Comparison of ENCODE assay signal across 14 cellular contexts in genomic region chr10:103564116-103564501, GRCh38.
DNase-seq lines count a peak whose midpoint lies in the region; ATAC-seq, FAIRE-seq and TF ChIP-seq lines count a peak whose summit lies in the region.
"Had no signal": no experiment of that assay in that cellular context is flagged by ENCODE, and none has a peak within 500 bp of the region (broad histone marks: within the 10 kb centered on the region; RNA-seq: fewer than 3 reads in every experiment).

No MANE protein-coding gene starts in this region.

- ATAC-seq in DND-41 (ENCODE audit: insufficient read depth, low read depth) = peak; percentile 39; the same call in 2 of the 3 replicates
- peak; percentile 54 for ATAC-seq in body of pancreas
- ATAC-seq in pancreas = peak; percentile 22 to 42 (median 37)
- ATAC-seq in effector memory CD8-positive, alpha-beta T cell (replicated peaks) = no peak
- ATAC-seq in HepG2 = no peak; the same call in 2 of the 3 replicates

- no peaks in the 10 kb centered on the region for H3K9me3 Mint-ChIP-seq in effector memory CD8-positive, alpha-beta T cell

- H3K4me3 ChIP-seq in DND-41 (ENCODE audit: low read depth in 1 of 2, low read length in 2 of 2) (no peak overlapping the region), body of pancreas (no peak overlapping the region), pancreas (no peak overlapping the region), HepG2 (replicated peaks in 1 of 3; ENCODE audit: insufficient read depth in 1 of 3, low read depth in 2 of 3, low read length in 3 of 3) (no peak overlapping the region)

- H3K27ac ChIP-seq in DND-41 (ENCODE audit: low read length) = no peak overlapping the region
- peak overlapping the region in 3 of 4 donors; percentile 9 to 60 (median 46) for H3K27ac ChIP-seq in body of pancreas
- H3K27ac ChIP-seq in pancreas = peak overlapping the region in 2 of 4 donors; percentile 22 to 50
- no peak overlapping the region for H3K27ac ChIP-seq in HepG2 (ENCODE audit: extremely low read length, insufficient read depth, low read length)
- H3K27ac ChIP-seq: HL-60 had no signal

- TF ChIP-seq EP300 in HepG2 (IDR thresholded peaks at IDR 0.05; ENCODE audit: low read depth in 2 of 2, low read length in 2 of 2) (no peak), HepG2 (CRISPR knock-in tag; IDR thresholded peaks at IDR 0.05; ENCODE audit: borderline replicate concordance) (no peak)

- no peak overlapping the region for H3K27ac Mint-ChIP-seq in effector memory CD8-positive, alpha-beta T cell

- no peaks in the 10 kb centered on the region for H3K4me1 Mint-ChIP-seq in effector memory CD8-positive, alpha-beta T cell (ENCODE audit: low read depth in 2 of 2)

- CTCF ChIA-PET in HepG2 (lab: Yijun Ruan, JAX; ENCODE audit: low intra/inter-chr PET ratio, low total read pairs) = no interaction called here

- TF ChIP-seq CTCF in DND-41 (IDR thresholded peaks at IDR 0.05; ENCODE audit: borderline replicate concordance, extremely low read depth, low read length, poor library complexity, severe bottlenecking) = no peak
- no peak for TF ChIP-seq CTCF in body of pancreas (IDR thresholded peaks at IDR 0.05)
- TF ChIP-seq CTCF in pancreas (IDR thresholded peaks at IDR 0.05) = no peak
- TF ChIP-seq CTCF in HepG2 (CRISPR knock-in tag; IDR thresholded peaks at IDR 0.05) = no peak

- H3K4me1 ChIP-seq in DND-41 (ENCODE audit: insufficient read depth, low read length) = no peaks in the 10 kb centered on the region
- peaks cover 31% of the 10 kb centered on the region for H3K4me1 ChIP-seq in body of pancreas
- H3K4me1 ChIP-seq in pancreas = no peaks in the 10 kb centered on the region
- H3K4me1 ChIP-seq in HepG2 (ENCODE audit: insufficient read depth, low read length) = peaks cover 8% of the 10 kb centered on the region; the same call in 1 of the 2 replicates

- TF ChIP-seq RAD21 in HepG2 (CRISPR knock-in tag; IDR thresholded peaks at IDR 0.05) = no peak

- H3K36me3 ChIP-seq in DND-41 (ENCODE audit: insufficient read depth, low read length) (no peaks in the 10 kb centered on the region), body of pancreas (replicated peaks in 1 of 2; ENCODE audit: insufficient read depth in 1 of 2, low read depth in 2 of 2) (no peaks in the 10 kb centered on the region), pancreas (no peaks in the 10 kb centered on the region), HepG2 (replicated peaks in 1 of 2; ENCODE audit: control insufficient read depth in 1 of 2, insufficient read depth in 2 of 2, low read length in 2 of 2) (no peaks in the 10 kb centered on the region)

- H3K36me3 Mint-ChIP-seq in effector memory CD8-positive, alpha-beta T cell (ENCODE audit: insufficient read depth) = no peaks in the 10 kb centered on the region

- H3K4me2 ChIP-seq in DND-41 (ENCODE audit: insufficient read depth, low read length) (no peak overlapping the region), HepG2 (ENCODE audit: low read depth, low read length) (no peak overlapping the region)

- H4K20me1 ChIP-seq in DND-41 (ENCODE audit: insufficient read depth, low read length) = no peaks in the 10 kb centered on the region
- H4K20me1 ChIP-seq in HepG2 (ENCODE audit: insufficient read depth, low read length) = no peaks in the 10 kb centered on the region

- no peak for DNase-seq in DND-41
- DNase-seq in NCI-H226 = peak; percentile 6
- no peak for DNase-seq in body of pancreas
- peak in 1 of 6 donors; percentile 58 for DNase-seq in pancreas
- DNase-seq in middle frontal gyrus (ENCODE audit: extremely low spot score, low spot score) = no peak
- no peak for DNase-seq in Kasumi-1 (lab: John Stamatoyannopoulos, UW)
- DNase-seq in effector memory CD8-positive, alpha-beta T cell = no peak
- DNase-seq in HepG2 (ENCODE audit: low spot score) = no peak
- DNase-seq: COR-L47, NCI-H1436, NCI-H2029 treated with DMSO at 0.1 percent for 48 hours, NCI-H524, SIG-M5 had no signal

- H3K79me2 ChIP-seq in DND-41 (ENCODE audit: insufficient read depth, low read length) = no peaks in the 10 kb centered on the region
- H3K79me2 ChIP-seq in HepG2 (ENCODE audit: insufficient read depth, low read length) = no peaks in the 10 kb centered on the region

- BruUV-seq in HepG2 (replicated peaks; lab: Mats Ljungman, UMichigan) = no TSS peak

- H2AFZ ChIP-seq in DND-41 (ENCODE audit: low read depth, low read length) = no peak overlapping the region
- H2AFZ ChIP-seq in HepG2 (ENCODE audit: low read length) = no peak overlapping the region

- intact Hi-C loops in body of pancreas (cut with DNase I) = no loop called here
- intact Hi-C loops in pancreas (cut with DNase I) = no loop called here
- intact Hi-C loops in HepG2 (cut with micrococcal nuclease; ENCODE audit: unreplicated experiment) = no loop called here

- POLR2A ChIA-PET in HepG2 (lab: Yijun Ruan, JAX) = no interaction called here

- H3K27me3 Mint-ChIP-seq in effector memory CD8-positive, alpha-beta T cell = peaks cover 9 to 61% of the 10 kb centered on the region in 2 donors

- H3K9me3 ChIP-seq in DND-41 (ENCODE audit: insufficient read depth, low read length, severe bottlenecking) (no peaks in the 10 kb centered on the region), body of pancreas (peaks cover 0 to 5% (median 0%) of the 10 kb centered on the region in 3 donors), pancreas (no peaks in the 10 kb centered on the region), HepG2 (ENCODE audit: low read length) (no peaks in the 10 kb centered on the region)

- FAIRE-seq in pancreas (lab: Jason Lieb, UNC) = no peak
- no peak for FAIRE-seq in HepG2 (lab: Jason Lieb, UNC)

- H3K4me3 Mint-ChIP-seq in effector memory CD8-positive, alpha-beta T cell = no peak overlapping the region

- in situ Hi-C loops in HepG2 (cut with HindIII; ENCODE audit: extremely low pct_ligation_motif_present, low pct_unique_long_range_greater_than_20kb) = no loop called here

- peaks cover 5% of the 10 kb centered on the region for H3K27me3 ChIP-seq in DND-41 (ENCODE audit: insufficient read depth, low read length, poor library complexity)
- no peaks in the 10 kb centered on the region for H3K27me3 ChIP-seq in body of pancreas
- no peaks in the 10 kb centered on the region for H3K27me3 ChIP-seq in pancreas
- H3K27me3 ChIP-seq in HepG2 (ENCODE audit: control insufficient read depth in 1 of 2, insufficient read depth in 2 of 2, low read length in 2 of 2) = peaks cover 10 to 39% of the 10 kb centered on the region in 2 experiments; a peak in 3 of 5 replicates

- TF ChIP-seq POLR2A in body of pancreas (IDR thresholded peaks at IDR 0.05) (no peak), HepG2 (IDR thresholded peaks at IDR 0.05; ENCODE audit: insufficient read depth in 1 of 2, low read depth in 2 of 2, low read length in 2 of 2) (no peak)

- WGBS in body of pancreas, 2 donors = 36 to 44% methylated on average over 5 to 7 of the region's 7 CpGs
- 53 to 54% methylated on average over 7 of the region's 7 CpGs for WGBS in pancreas, 2 donors
- no CpG with 5 or more reads among the region's 7 CpGs for WGBS in HepG2 (ENCODE audit: low lambda C conversion rate)

- H3K9ac ChIP-seq in DND-41 (ENCODE audit: low read depth, low read length) (no peak overlapping the region), HepG2 (ENCODE audit: insufficient read depth, low read depth, low read length) (no peak overlapping the region)

TF ChIP-seq in HepG2, 621 proteins besides CTCF, POLR2A, EP300 and RAD21:
- TF ChIP-seq HNRNPK (IDR thresholded peaks at IDR 0.05; ENCODE audit: low read depth, low read length, poor library complexity, severe bottlenecking) (no peak), BATF2 (CRISPR knock-in tag; IDR thresholded peaks at IDR 0.05) (no peak), ZNF710 (CRISPR knock-in tag; IDR thresholded peaks at IDR 0.05; ENCODE audit: borderline replicate concordance) (no peak), ZNF614 (CRISPR knock-in tag; IDR thresholded peaks at IDR 0.05; ENCODE audit: borderline replicate concordance) (no peak), PLRG1 (conservative IDR thresholded peaks at IDR 0.05) (no peak), ZNF773 (CRISPR knock-in tag; IDR thresholded peaks at IDR 0.05; ENCODE audit: borderline replicate concordance) (no peak), TRAFD1 (CRISPR knock-in tag; IDR thresholded peaks at IDR 0.05; ENCODE audit: borderline replicate concordance) (no peak)

Comparison
In these comparisons a context has a peak if more than half of its experiments do, and no peak if none do; other contexts are left out.
1. ATAC-seq: peak in DND-41 (single experiment), body of pancreas (single experiment) and pancreas (4 of 4); none in effector memory CD8-positive, alpha-beta T cell (single experiment) and HepG2 (single experiment).
2. H3K27ac ChIP-seq: peak in body of pancreas (3 of 4); none in DND-41 (single experiment) and HepG2 (single experiment).